Comparison of ENCODE assay signal across 9 cellular contexts in genomic region chr1:22143065-22143514, GRCh38. TPM values are rescaled to one million over a fixed set of nuclear protein-coding genes. Genes with fewer than 3 reads are reported as not detected.
DNase-seq lines count a peak whose midpoint lies in the region; ATAC-seq, FAIRE-seq and TF ChIP-seq lines count a peak whose summit lies in the region.
"Had no signal": no experiment of that assay in that cellular context is flagged by ENCODE, and none has a peak within 500 bp of the region (broad histone marks: within the 10 kb centered on the region; RNA-seq: fewer than 3 reads in every experiment).

Gene WNT4, minus strand, starts transcription at chr1:22143097. Its CDS starts 175 bp downstream, at chr1:22142922.

- no peaks in the 10 kb centered on the region for H3K9me3 Mint-ChIP-seq in T-cell
- H3K9me3 Mint-ChIP-seq in effector memory CD8-positive, alpha-beta T cell = no peaks in the 10 kb centered on the region

- H3K36me3 ChIP-seq in BJ (ENCODE audit: control insufficient read depth, insufficient read depth, low read length) (no peaks in the 10 kb centered on the region), mesodermal cell (ENCODE audit: control insufficient read depth, insufficient read depth, low read length) (no peaks in the 10 kb centered on the region), uterus (no peaks in the 10 kb centered on the region)

- H3K4me1 ChIP-seq in mesodermal cell (ENCODE audit: control insufficient read depth, insufficient read depth, low read length, poor library complexity, severe bottlenecking) = peaks cover 6% of the 10 kb centered on the region
- peaks cover 0 to 3% of the 10 kb centered on the region in 2 donors for H3K4me1 ChIP-seq in uterus

- 0% methylated on average over 17 to 27 of the region's 67 CpGs for WGBS in mesodermal cell (ENCODE audit: insufficient coverage in 2 of 2), 2 experiments

- intact Hi-C loops in uterus (cut with DNase I; ENCODE audit: low total_unique reads) = no loop called here

- CTCF ChIA-PET in BJ (lab: Yijun Ruan, JAX) (interaction anchor here (1.7 to 1.8 kb wide), 2 partner anchors 9 to 12 kb away, joined by 7 read pairs; no protein-coding TSS in a partner anchor), T-cell (lab: Charles Lee) (no interaction called here)

- DNase-seq in BJ (ENCODE audit: low read depth) = no peak
- DNase-seq in GM19239 (ENCODE audit: insufficient read length, low spot score) = peak; percentile 77
- DNase-seq in T-cell = peak in 9 of 34 experiments; percentile 3 to 20 (median 14)
- peak in 2 of 3 experiments; percentile 18 to 23 for DNase-seq in effector memory CD8-positive, alpha-beta T cell
- DNase-seq in uterus = peak in 1 of 2 donors; percentile 54

- H3K27me3 Mint-ChIP-seq in T-cell = peaks cover 48 to 63% of the 10 kb centered on the region in 2 donors
- H3K27me3 Mint-ChIP-seq in effector memory CD8-positive, alpha-beta T cell = peaks cover 49 to 63% of the 10 kb centered on the region in 2 donors

- H3K36me3 Mint-ChIP-seq in T-cell = no peaks in the 10 kb centered on the region
- H3K36me3 Mint-ChIP-seq in effector memory CD8-positive, alpha-beta T cell (ENCODE audit: insufficient read depth) = peaks cover 2% of the 10 kb centered on the region

- TF ChIP-seq CTCF in BJ (IDR thresholded peaks at IDR 0.05; ENCODE audit: insufficient read depth, low read depth, low read length) = no peak
- TF ChIP-seq CTCF in uterus (IDR thresholded peaks at IDR 0.05) = peak in 2 of 4 experiments; percentile 30 to 33

- peak within 1 kb of the TSS; percentile 61 to 87 (median 71) for H3K4me3 Mint-ChIP-seq in T-cell
- H3K4me3 Mint-ChIP-seq in effector memory CD8-positive, alpha-beta T cell = peak within 1 kb of the TSS; percentile 86

- no peaks in the 10 kb centered on the region for H3K9me3 ChIP-seq in mesodermal cell (ENCODE audit: control insufficient read depth, low read length)
- no peaks in the 10 kb centered on the region for H3K9me3 ChIP-seq in uterus

- ATAC-seq in T-cell (replicated peaks in 1 of 4) (peak; percentile 72 to 84 (median 74)), GM21360 (IDR thresholded peaks at IDR 0.05; ENCODE audit: unreplicated experiment) (no peak), HG02610 (IDR thresholded peaks at IDR 0.05; ENCODE audit: unreplicated experiment) (no peak)
- ATAC-seq in effector memory CD8-positive, alpha-beta T cell (replicated peaks) = peak; percentile 81

- peak within 1 kb of the TSS; percentile 27 for H3K4me3 ChIP-seq in BJ (ENCODE audit: low read depth, low read length)
- peak within 1 kb of the TSS; percentile 30 for H3K4me3 ChIP-seq in mesodermal cell (ENCODE audit: extremely low read depth, insufficient read depth, low read length, poor library complexity, severe bottlenecking)
- peak within 1 kb of the TSS; percentile 21 to 57 for H3K4me3 ChIP-seq in uterus

- TF ChIP-seq POLR2A in uterus (IDR thresholded peaks at IDR 0.05) = peak in 1 of 2 donors; percentile 14

- FAIRE-seq in GM19239 (lab: Jason Lieb, UNC) = no peak

- H3K4me1 Mint-ChIP-seq in T-cell = peaks cover 8 to 11% (median 9%) of the 10 kb centered on the region in 3 donors
- peaks cover 8% of the 10 kb centered on the region in 2 donors for H3K4me1 Mint-ChIP-seq in effector memory CD8-positive, alpha-beta T cell (ENCODE audit: low read depth in 2 of 2)

- no peak within 1 kb of the TSS for H3K27ac ChIP-seq in mesodermal cell (ENCODE audit: low read depth, low read length, severe bottlenecking)
- peak within 1 kb of the TSS; percentile 19 to 57 for H3K27ac ChIP-seq in uterus
- H3K27ac ChIP-seq: KMS-11 had no signal

- POLR2A ChIA-PET in BJ (lab: Charles Lee) (interaction anchor here (0.6 kb wide), 1 partner anchor 90 kb away, joined by 4 read pairs; no protein-coding TSS in a partner anchor), T-cell (lab: Charles Lee) (no interaction called here)

- no peak within 1 kb of the TSS for H3K27ac Mint-ChIP-seq in T-cell
- peak within 1 kb of the TSS in 1 of 2 donors; percentile 87 for H3K27ac Mint-ChIP-seq in effector memory CD8-positive, alpha-beta T cell

- H3K27me3 ChIP-seq in BJ (ENCODE audit: control insufficient read depth, insufficient read depth, low read length) (peaks cover 28% of the 10 kb centered on the region), uterus (no peaks in the 10 kb centered on the region)

RNA-seq across cellular contexts. Expression of gene WNT4, which starts in this region (rescaled TPM):
- polyA plus RNA-seq in BJ (2011; rRNA removed) = 0.02 and 0.13 TPM in 2 replicates
- polyA minus RNA-seq in BJ (2011; rRNA and poly(A)+ RNA removed) = 0.05 TPM in 1 of 2 replicates, not detected in the other
- total RNA-seq in T-cell (not detected), uterus (10 to 100 TPM in 2 of 4 donors, 1 to 10 TPM in 1, not detected in 1; 1.3 to 14.0 (median 11.5) TPM)
- 0.48 TPM for polyA plus RNA-seq in mesodermal cell (2013, experiment 1 of 2)
- 0.20 TPM for polyA plus RNA-seq in mesodermal cell (2013, experiment 2 of 2)

Comparison
In these comparisons a context has a peak if more than half of its experiments do, and no peak if none do; other contexts are left out.
1. Peak in ATAC-seq in T-cell; RNA of the gene not detected or under 1 TPM.